5 cellular contexts compared by ENCODE assay signal in genomic region chr4:119940557-119940956, GRCh38.
"Had no signal": no experiment of that assay in that cellular context is flagged by ENCODE, and none has a peak within 500 bp of the region (broad histone marks: within the 10 kb centered on the region; RNA-seq: fewer than 3 reads in every experiment).

No MANE protein-coding gene starts in this region.

- H3K4me3 ChIP-seq: GM23338, K562 had no signal

- ATAC-seq: GM23338, K562 had no signal

- DNase-seq: H9, HCEC 1CT, IMR-90 had no signal

- H2AFZ ChIP-seq: GM23338 had no signal
